8 cellular contexts compared by ENCODE assay signal in the genomic region with DNA sequence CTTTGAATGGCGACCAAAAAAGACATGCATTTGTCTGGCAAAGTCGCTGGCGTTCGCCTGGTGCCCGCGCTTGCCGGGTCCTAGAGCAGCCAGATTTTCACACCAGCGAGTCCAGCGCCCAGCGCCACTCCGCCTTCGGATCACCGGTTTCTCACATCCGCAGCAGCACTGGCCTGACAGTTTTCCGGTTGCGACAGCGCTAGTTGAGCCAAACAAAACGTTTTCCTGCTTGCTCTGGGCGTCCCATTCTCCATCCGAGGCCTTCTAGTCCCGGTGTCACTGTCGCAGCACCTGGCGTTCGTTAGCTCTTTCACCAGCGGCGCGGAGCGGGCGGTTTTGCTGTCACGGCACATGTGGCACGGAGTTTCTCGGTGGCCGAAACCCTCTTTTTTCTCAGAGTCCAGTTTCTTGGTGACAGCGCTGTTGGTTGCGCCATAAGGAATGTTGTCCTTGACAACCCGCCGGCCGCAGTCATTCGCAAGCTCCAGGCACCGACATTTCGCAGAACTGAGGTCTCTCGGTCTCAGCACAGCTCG. TPM values are rescaled to one million over a fixed set of nuclear protein-coding genes. Genes with fewer than 3 reads are reported as not detected.
DNase-seq lines count a peak whose midpoint lies in the region; ATAC-seq, FAIRE-seq and TF ChIP-seq lines count a peak whose summit lies in the region.

No MANE protein-coding gene starts in this region.

- H2AFZ ChIP-seq in K562 (ENCODE audit: low read depth, low read length): peak overlapping the region; percentile 78

- TF ChIP-seq POLR2A in H54 (IDR thresholded peaks at IDR 0.05; ENCODE audit: low read depth, low read length) (peak; percentile 65), K562 (conservative IDR thresholded peaks at IDR 0.05) (peak; percentile 69)

- H3K9me3 ChIP-seq in K562 (replicated peaks; ENCODE audit: control insufficient read depth, insufficient read depth, low read depth, low read length): peaks cover 10% of the 10 kb centered on the region

- no peaks in the 10 kb centered on the region for H3K27me3 ChIP-seq in K562 (ENCODE audit: control insufficient read depth in 2 of 2, insufficient read depth in 2 of 2, low read length in 2 of 2)

- peak overlapping the region; percentile 43 for H3K4me3 ChIP-seq in K562

- no peaks in the 10 kb centered on the region for H3K36me3 ChIP-seq in K562 (ENCODE audit: control insufficient read depth, insufficient read depth, low read length)

- DNase-seq in GM03348 (ENCODE audit: low spot score) (peak; percentile 64), H54 (ENCODE audit: insufficient read length, low spot score) (peak; percentile 56), M059J (ENCODE audit: low read depth) (peak; percentile 91), T-helper 9 cell (peak; percentile 55), K562 (ENCODE audit: extremely low read depth in 1 of 4, low spot score in 3 of 4) (peak; percentile 25 to 81 (median 34)), islet precursor cell (peak; percentile 87), urothelium cell line (ENCODE audit: low spot score) (no peak)
- DNase-seq in stimulated activated CD4-positive, alpha-beta T cell treated with anti-CD3 and anti-CD28 coated beads, Interleukin-12 subunit alpha, Interleukin-12 subunit beta, amount 100 ng/mL, for 4 hours: peak; percentile 60

- intact Hi-C loops in K562 (cut with micrococcal nuclease): loop anchor here (5.0 kb wide), 1 partner anchor 80 kb away; no protein-coding TSS in a partner anchor

- no peak for TF ChIP-seq RAD21 in K562 (CRISPR knock-in tag; conservative IDR thresholded peaks at IDR 0.05 in 1 of 2, IDR thresholded peaks at IDR 0.05 in 1 of 2)

- peaks cover 8 to 26% of the 10 kb centered on the region in 2 experiments; a peak in 4 of 5 replicates for H3K4me1 ChIP-seq in K562 (replicated peaks in 1 of 2; ENCODE audit: control insufficient read depth in 2 of 2, insufficient read depth in 2 of 2, low read length in 2 of 2)

- no peaks in the 10 kb centered on the region for H3K9me1 ChIP-seq in K562 (ENCODE audit: control insufficient read depth, insufficient read depth, low read length)

- WGBS in K562 (ENCODE audit: insufficient coverage, low coverage, missing lambda C conversion rate): 16% methylated on average over 43 of the region's 43 CpGs

- ATAC-seq in K562: peak; percentile 29

- no peak for TF ChIP-seq CTCF in K562 (IDR thresholded peaks at IDR 0.05 in 2 of 3, conservative IDR thresholded peaks at IDR 0.05 in 1 of 3; ENCODE audit: insufficient read depth in 2 of 3, low read depth in 1 of 3, low read length in 3 of 3)

- FAIRE-seq in H54 (lab: Jason Lieb, UNC) (no peak), K562 (lab: Jason Lieb, UNC) (no peak), urothelium cell line (lab: Jason Lieb, UNC) (no peak)

- peaks cover 29% of the 10 kb centered on the region for H3K79me2 ChIP-seq in K562 (ENCODE audit: control insufficient read depth, insufficient read depth, low read length)

- CTCF ChIA-PET in K562 (lab: Yijun Ruan, JAX; ENCODE audit: low intra/inter-chr PET ratio): interaction anchor here (0.6 to 1.3 kb wide), 3 partner anchors 48 to 493 kb away, joined by 3 read pairs; partner anchors contain the start of gene ANXA2R

- H3K9ac ChIP-seq in K562 (ENCODE audit: insufficient read depth in 1 of 2, low read depth in 2 of 2, low read length in 2 of 2): peak overlapping the region; percentile 82 to 95

- no TSS peak for BruUV-seq in K562 (replicated peaks; lab: Mats Ljungman, UMichigan)

- in situ Hi-C loops in K562 (cut with MboI): no loop called here

- H3K27ac ChIP-seq in K562 (ENCODE audit: extremely low read depth, low read depth, low read length): peak overlapping the region; percentile 80

- POLR2A ChIA-PET in K562 (lab: Yijun Ruan, JAX): interaction anchor here (0.7 to 1.8 kb wide), 5 partner anchors 15 to 768 kb away, joined by 3 to 8 read pairs (median 4); no protein-coding TSS in a partner anchor

- no peaks in the 10 kb centered on the region for H4K20me1 ChIP-seq in K562 (replicated peaks; ENCODE audit: control insufficient read depth, insufficient read depth, low read length)

- no peak for TF ChIP-seq EP300 in K562 (IDR thresholded peaks at IDR 0.05; ENCODE audit: low read length)

- peak overlapping the region; percentile 87 for H3K4me2 ChIP-seq in K562 (ENCODE audit: insufficient read depth, low read length)

TF ChIP-seq in K562, 482 proteins besides CTCF, POLR2A, EP300 and RAD21 (continues in another document):
- no peak for TF ChIP-seq BHLHE40 (IDR thresholded peaks at IDR 0.05; ENCODE audit: low read length)
- 0 out of 2 replicates have a peak, but pooled peaks have one; percentile 43 for TF ChIP-seq SMAD4 (CRISPR knock-in tag; conservative IDR thresholded peaks at IDR 0.05)
- TF ChIP-seq ZNF586 (CRISPR knock-in tag; conservative IDR thresholded peaks at IDR 0.05): no peak
- TF ChIP-seq LCOR (CRISPR knock-in tag; IDR thresholded peaks at IDR 0.05): 0 out of 2 replicates have a peak, but pooled peaks have one; percentile 38
- TF ChIP-seq KDM2B (CRISPR knock-in tag; IDR thresholded peaks at IDR 0.05): no peak
- no peak for TF ChIP-seq MCM3 (IDR thresholded peaks at IDR 0.05)
- no peak for TF ChIP-seq PTRF (tag; IDR thresholded peaks at IDR 0.05)
- TF ChIP-seq ZNF551 (CRISPR knock-in tag; IDR thresholded peaks at IDR 0.05): no peak
- no peak for TF ChIP-seq ZNF143 (CRISPR knock-in tag; IDR thresholded peaks at IDR 0.05)
- TF ChIP-seq, protein P1, sequence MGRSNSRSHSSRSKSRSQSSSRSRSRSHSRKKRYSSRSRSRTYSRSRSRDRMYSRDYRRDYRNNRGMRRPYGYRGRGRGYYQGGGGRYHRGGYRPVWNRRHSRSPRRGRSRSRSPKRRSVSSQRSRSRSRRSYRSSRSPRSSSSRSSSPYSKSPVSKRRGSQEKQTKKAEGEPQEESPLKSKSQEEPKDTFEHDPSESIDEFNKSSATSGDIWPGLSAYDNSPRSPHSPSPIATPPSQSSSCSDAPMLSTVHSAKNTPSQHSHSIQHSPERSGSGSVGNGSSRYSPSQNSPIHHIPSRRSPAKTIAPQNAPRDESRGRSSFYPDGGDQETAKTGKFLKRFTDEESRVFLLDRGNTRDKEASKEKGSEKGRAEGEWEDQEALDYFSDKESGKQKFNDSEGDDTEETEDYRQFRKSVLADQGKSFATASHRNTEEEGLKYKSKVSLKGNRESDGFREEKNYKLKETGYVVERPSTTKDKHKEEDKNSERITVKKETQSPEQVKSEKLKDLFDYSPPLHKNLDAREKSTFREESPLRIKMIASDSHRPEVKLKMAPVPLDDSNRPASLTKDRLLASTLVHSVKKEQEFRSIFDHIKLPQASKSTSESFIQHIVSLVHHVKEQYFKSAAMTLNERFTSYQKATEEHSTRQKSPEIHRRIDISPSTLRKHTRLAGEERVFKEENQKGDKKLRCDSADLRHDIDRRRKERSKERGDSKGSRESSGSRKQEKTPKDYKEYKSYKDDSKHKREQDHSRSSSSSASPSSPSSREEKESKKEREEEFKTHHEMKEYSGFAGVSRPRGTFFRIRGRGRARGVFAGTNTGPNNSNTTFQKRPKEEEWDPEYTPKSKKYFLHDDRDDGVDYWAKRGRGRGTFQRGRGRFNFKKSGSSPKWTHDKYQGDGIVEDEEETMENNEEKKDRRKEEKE (IDR thresholded peaks at IDR 0.05; ENCODE audit: borderline replicate concordance in 1 of 2, control insufficient read depth in 1 of 2, low read depth in 2 of 2, low read length in 1 of 2): no peak
- TF ChIP-seq, protein P2, sequence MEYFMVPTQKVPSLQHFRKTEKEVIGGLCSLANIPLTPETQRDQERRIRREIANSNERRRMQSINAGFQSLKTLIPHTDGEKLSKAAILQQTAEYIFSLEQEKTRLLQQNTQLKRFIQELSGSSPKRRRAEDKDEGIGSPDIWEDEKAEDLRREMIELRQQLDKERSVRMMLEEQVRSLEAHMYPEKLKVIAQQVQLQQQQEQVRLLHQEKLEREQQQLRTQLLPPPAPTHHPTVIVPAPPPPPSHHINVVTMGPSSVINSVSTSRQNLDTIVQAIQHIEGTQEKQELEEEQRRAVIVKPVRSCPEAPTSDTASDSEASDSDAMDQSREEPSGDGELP (CRISPR knock-in tag; IDR thresholded peaks at IDR 0.05; ENCODE audit: borderline replicate concordance): peak; percentile 55; the same call in 1 of the 2 replicates
- TF ChIP-seq MTA2 (IDR thresholded peaks at IDR 0.05; ENCODE audit: low read depth): no peak
- TF ChIP-seq, protein P3, sequence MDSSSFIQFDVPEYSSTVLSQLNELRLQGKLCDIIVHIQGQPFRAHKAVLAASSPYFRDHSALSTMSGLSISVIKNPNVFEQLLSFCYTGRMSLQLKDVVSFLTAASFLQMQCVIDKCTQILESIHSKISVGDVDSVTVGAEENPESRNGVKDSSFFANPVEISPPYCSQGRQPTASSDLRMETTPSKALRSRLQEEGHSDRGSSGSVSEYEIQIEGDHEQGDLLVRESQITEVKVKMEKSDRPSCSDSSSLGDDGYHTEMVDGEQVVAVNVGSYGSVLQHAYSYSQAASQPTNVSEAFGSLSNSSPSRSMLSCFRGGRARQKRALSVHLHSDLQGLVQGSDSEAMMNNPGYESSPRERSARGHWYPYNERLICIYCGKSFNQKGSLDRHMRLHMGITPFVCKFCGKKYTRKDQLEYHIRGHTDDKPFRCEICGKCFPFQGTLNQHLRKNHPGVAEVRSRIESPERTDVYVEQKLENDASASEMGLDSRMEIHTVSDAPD (CRISPR knock-in tag; IDR thresholded peaks at IDR 0.05): 0 out of 2 replicates have a peak, but pooled peaks have one; percentile 8
- TF ChIP-seq NCOA6 (IDR thresholded peaks at IDR 0.05): no peak

RNA-seq across cellular contexts. Expression of gene ANXA2R, which starts 48.0 kb away (rescaled TPM):
- 0.25 and 1.4 TPM in 2 replicates for total RNA-seq in M059J (2014; rRNA removed; shearing (Covaris generic))
- 22.1 and 27.2 TPM in 2 replicates for total RNA-seq in K562 (2011; cell fraction: chromatin; rRNA removed; ENCODE audit: low replicate concordance)
- 17.0 and 20.7 TPM in 2 replicates for total RNA-seq in K562 (2011; cell fraction: nucleolus; rRNA removed)
- 21.3 and 21.4 TPM in 2 replicates for total RNA-seq in K562 (2011; cell fraction: nucleoplasm; rRNA removed)
- total RNA-seq in K562 (2014; rRNA removed) (3.4 and 3.5 TPM in 2 replicates), K562 (2014; rRNA removed; fragmentation: Illumina TruSeq; extraction: Trizol) (2.8 and 3.4 TPM in 2 replicates), K562 (2015; rRNA removed; fragmentation: Illumina TruSeq; extraction: Trizol) (3.4 and 3.5 TPM in 2 replicates), K562 (2021) (3.9 and 4.3 TPM in 2 replicates)
- polyA plus RNA-seq in K562 (2011; rRNA removed) (2.3 and 2.7 TPM in 2 replicates), K562 (2014; fragmentation: Illumina TruSeq; extraction: Trizol) (2.3 and 3.4 TPM in 2 replicates), K562 (2014; fragmentation: Nextera tagmentation; extraction: Ambion mirVana) (1 to 10 TPM; 2.1 to 3.5 TPM), K562 (2014; rRNA removed) (4.8 and 7.5 TPM in 2 replicates)
- 2.6 and 3.1 TPM in 2 replicates for polyA plus RNA-seq in K562 (2011; cell fraction: cytosol; rRNA removed)
- polyA plus RNA-seq in K562 (2011; cell fraction: nucleus; rRNA removed): 6.1 and 8.3 TPM in 2 replicates
- 3.4 and 6.0 TPM in 2 replicates for polyA plus RNA-seq in K562 (2012)
- 5.8 and 6.1 TPM in 2 replicates for polyA minus RNA-seq in K562 (2011; rRNA and poly(A)+ RNA removed)
- polyA minus RNA-seq in K562 (2011; cell fraction: cytosol; rRNA and poly(A)+ RNA removed): 0.48 and 1.8 TPM in 2 replicates
- polyA minus RNA-seq in K562 (2011; cell fraction: nucleus; rRNA and poly(A)+ RNA removed): 15.4 and 18.3 TPM in 2 replicates
